Comparison of ENCODE assay signal across 1 cellular context in genomic region chr16:70289229-70290098, GRCh38.
TF ChIP-seq lines count a peak whose summit lies in the region.

Gene AARS1 (minus strand): TSS chr16:70289506. CDS start chr16:70282763, 6,743 bp downstream.

TF ChIP-seq in H1, 55 proteins besides CTCF, POLR2A, EP300 and RAD21 (continued from another document):
- no peak for TF ChIP-seq BCL11A (IDR thresholded peaks at IDR 0.05; ENCODE audit: low read depth in 2 of 2, low read length in 2 of 2)
- peak; percentile 85 for TF ChIP-seq SP2 (IDR thresholded peaks at IDR 0.05; ENCODE audit: low read length)
- TF ChIP-seq TBP (IDR thresholded peaks at IDR 0.05; ENCODE audit: low read depth, low read length): peak; percentile 94
- TF ChIP-seq E2F6 (IDR thresholded peaks at IDR 0.05): peak; percentile 30; the same call in 1 of the 2 replicates
- TF ChIP-seq JUN (IDR thresholded peaks at IDR 0.05; ENCODE audit: low read depth, low read length): no peak
- TF ChIP-seq CHD7 (IDR thresholded peaks at IDR 0.05; ENCODE audit: insufficient replicate concordance, low read length): no peak
- TF ChIP-seq RXRA (IDR thresholded peaks at IDR 0.05; ENCODE audit: insufficient read depth, low read depth, low read length): no peak
- peak; percentile 98 for TF ChIP-seq CEBPB (IDR thresholded peaks at IDR 0.05; ENCODE audit: low read depth, low read length)
- TF ChIP-seq TAF1 (IDR thresholded peaks at IDR 0.05; ENCODE audit: low read depth, low read length): peak; percentile 98
- no peak for TF ChIP-seq KDM1A (IDR thresholded peaks at IDR 0.05; ENCODE audit: borderline replicate concordance, low read length)
- no peak for TF ChIP-seq ASH2L (IDR thresholded peaks at IDR 0.05; ENCODE audit: low read length)
- no peak for TF ChIP-seq MAFK (IDR thresholded peaks at IDR 0.05; ENCODE audit: low read depth, low read length)
- TF ChIP-seq TEAD4 (IDR thresholded peaks at IDR 0.05; ENCODE audit: low read depth, low read length): no peak
- TF ChIP-seq EZH2 (IDR thresholded peaks at IDR 0.05; ENCODE audit: low read depth, low read length, severe bottlenecking): no peak
- no peak for TF ChIP-seq HDAC6 (IDR thresholded peaks at IDR 0.05; ENCODE audit: low read depth, low read length)
- TF ChIP-seq GTF2F1 (IDR thresholded peaks at IDR 0.05; ENCODE audit: borderline replicate concordance, low read depth, low read length): peak; percentile 78; the same call in 1 of the 2 replicates
- no peak for TF ChIP-seq BACH1 (IDR thresholded peaks at IDR 0.05; ENCODE audit: low read length)
- peak; percentile 75 for TF ChIP-seq JUND (IDR thresholded peaks at IDR 0.05; ENCODE audit: low read length)
- TF ChIP-seq PHF8 (conservative IDR thresholded peaks at IDR 0.05; ENCODE audit: low read depth, low read length): peak; percentile 96
- TF ChIP-seq CBX5 (IDR thresholded peaks at IDR 0.05; ENCODE audit: low read depth, low read length): no peak
- TF ChIP-seq, protein P1, sequence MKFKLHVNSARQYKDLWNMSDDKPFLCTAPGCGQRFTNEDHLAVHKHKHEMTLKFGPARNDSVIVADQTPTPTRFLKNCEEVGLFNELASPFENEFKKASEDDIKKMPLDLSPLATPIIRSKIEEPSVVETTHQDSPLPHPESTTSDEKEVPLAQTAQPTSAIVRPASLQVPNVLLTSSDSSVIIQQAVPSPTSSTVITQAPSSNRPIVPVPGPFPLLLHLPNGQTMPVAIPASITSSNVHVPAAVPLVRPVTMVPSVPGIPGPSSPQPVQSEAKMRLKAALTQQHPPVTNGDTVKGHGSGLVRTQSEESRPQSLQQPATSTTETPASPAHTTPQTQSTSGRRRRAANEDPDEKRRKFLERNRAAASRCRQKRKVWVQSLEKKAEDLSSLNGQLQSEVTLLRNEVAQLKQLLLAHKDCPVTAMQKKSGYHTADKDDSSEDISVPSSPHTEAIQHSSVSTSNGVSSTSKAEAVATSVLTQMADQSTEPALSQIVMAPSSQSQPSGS (IDR thresholded peaks at IDR 0.05; ENCODE audit: low read length): no peak
- TF ChIP-seq NRF1 (IDR thresholded peaks at IDR 0.05; ENCODE audit: low read depth, low read length): no peak
- TF ChIP-seq TAF7 (optimal IDR thresholded peaks at IDR 0.05; ENCODE audit: borderline replicate concordance, low read depth, low read length): peak; percentile 95
- no peak for TF ChIP-seq SP4 (IDR thresholded peaks at IDR 0.05; ENCODE audit: low read length)
- TF ChIP-seq EGR1 (IDR thresholded peaks at IDR 0.05; ENCODE audit: borderline replicate concordance, low read depth, low read length): no peak
- no peak for TF ChIP-seq YY1 (IDR thresholded peaks at IDR 0.05; ENCODE audit: low read depth, low read length)
- TF ChIP-seq USF2 (IDR thresholded peaks at IDR 0.05; ENCODE audit: low read length): peak; percentile 68
- peak; percentile 96 for TF ChIP-seq POLR2AphosphoS5 (IDR thresholded peaks at IDR 0.05; ENCODE audit: low read depth, low read length)
- no peak for TF ChIP-seq CHD1 (IDR thresholded peaks at IDR 0.05; ENCODE audit: low read depth, low read length)
- TF ChIP-seq RBBP5 (IDR thresholded peaks at IDR 0.05; ENCODE audit: borderline replicate concordance, low read depth, low read length): no peak
- peak; percentile 84; the same call in 1 of the 2 replicates for TF ChIP-seq CREB1 (IDR thresholded peaks at IDR 0.05)
- no peak for TF ChIP-seq SIX5 (IDR thresholded peaks at IDR 0.05; ENCODE audit: low read depth, low read length)
- no peak for TF ChIP-seq ZNF274 (IDR thresholded peaks at IDR 0.05; ENCODE audit: borderline replicate concordance, extremely low read depth, low read length)
- 0 out of 4 replicates have a peak, but pooled peaks have one; percentile 59 to 63 for TF ChIP-seq SIN3A (conservative IDR thresholded peaks at IDR 0.05 in 1 of 2, IDR thresholded peaks at IDR 0.05 in 1 of 2; ENCODE audit: low read depth in 1 of 2, low read length in 2 of 2)
- no peak for TF ChIP-seq CTBP2 (IDR thresholded peaks at IDR 0.05; ENCODE audit: borderline replicate concordance, insufficient read depth, insufficient read length, low read length)
- TF ChIP-seq SP1 (IDR thresholded peaks at IDR 0.05; ENCODE audit: low read depth, low read length): peak; percentile 98
- no peak for TF ChIP-seq CBX8 (IDR thresholded peaks at IDR 0.05; ENCODE audit: borderline replicate concordance, low read depth, low read length)
- TF ChIP-seq SAP30 (IDR thresholded peaks at IDR 0.05; ENCODE audit: insufficient read depth, insufficient replicate concordance, low read length): no peak
- no peak for TF ChIP-seq RNF2 (IDR thresholded peaks at IDR 0.05; ENCODE audit: borderline replicate concordance, low read depth, low read length, missing control alignments, poor library complexity, severe bottlenecking)
- TF ChIP-seq CHD2 (IDR thresholded peaks at IDR 0.05; ENCODE audit: low read length): peak; percentile 93
- TF ChIP-seq RFX5 (IDR thresholded peaks at IDR 0.05; ENCODE audit: borderline replicate concordance, low read depth, low read length): no peak
- peak; percentile 52; the same call in 1 of the 2 replicates for TF ChIP-seq MAX (IDR thresholded peaks at IDR 0.05)
- TF ChIP-seq HDAC2 (IDR thresholded peaks at IDR 0.05; ENCODE audit: borderline replicate concordance in 1 of 2, low read depth in 2 of 2, low read length in 2 of 2): no peak
- TF ChIP-seq BRCA1 (IDR thresholded peaks at IDR 0.05; ENCODE audit: low read depth, low read length): no peak
- TF ChIP-seq SIRT6 (IDR thresholded peaks at IDR 0.05; ENCODE audit: low read length): no peak
- TF ChIP-seq SUZ12 (IDR thresholded peaks at IDR 0.05; ENCODE audit: low read length): no peak
- no peak for TF ChIP-seq KDM4A (IDR thresholded peaks at IDR 0.05; ENCODE audit: low read depth, low read length, severe bottlenecking)
- TF ChIP-seq, protein P2, sequence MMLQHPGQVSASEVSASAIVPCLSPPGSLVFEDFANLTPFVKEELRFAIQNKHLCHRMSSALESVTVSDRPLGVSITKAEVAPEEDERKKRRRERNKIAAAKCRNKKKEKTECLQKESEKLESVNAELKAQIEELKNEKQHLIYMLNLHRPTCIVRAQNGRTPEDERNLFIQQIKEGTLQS (IDR thresholded peaks at IDR 0.05; ENCODE audit: insufficient read depth, low read depth, low read length): peak; percentile 80
- no peak for TF ChIP-seq NANOG (IDR thresholded peaks at IDR 0.05; ENCODE audit: insufficient read depth, low read depth, low read length, poor library complexity, severe bottlenecking)
- 0 out of 2 replicates have a peak, but pooled peaks have one; percentile 35 for TF ChIP-seq TCF12 (IDR thresholded peaks at IDR 0.05; ENCODE audit: low read depth, low read length)
- TF ChIP-seq GABPA (IDR thresholded peaks at IDR 0.05; ENCODE audit: borderline replicate concordance, insufficient read depth, low read length): no peak
- TF ChIP-seq POU5F1 (IDR thresholded peaks at IDR 0.05; ENCODE audit: low read depth, low read length): no peak
